In genomic region chr19:30450945-30451344, GRCh38 we compare ENCODE assay signal across 10 cellular contexts.
DNase-seq lines count a peak whose midpoint lies in the region; ATAC-seq and TF ChIP-seq lines count a peak whose summit lies in the region.
"Had no signal": no experiment of that assay in that cellular context is flagged by ENCODE, and none has a peak within 500 bp of the region (broad histone marks: within the 10 kb centered on the region; RNA-seq: fewer than 3 reads in every experiment).

No MANE protein-coding gene starts in this region.

- intact Hi-C loops in ovary (cut with DNase I) (no loop called here), tibial artery (cut with DNase I; ENCODE audit: low total_unique reads) (no loop called here)

- ATAC-seq in GM18502 (IDR thresholded peaks at IDR 0.05; ENCODE audit: poor library complexity, unreplicated experiment) (no peak), GM19395 (IDR thresholded peaks at IDR 0.05; ENCODE audit: unreplicated experiment) (no peak)

- H3K27ac ChIP-seq in ovary (peak overlapping the region in 1 of 2 donors; percentile 55), tibial artery (no peak overlapping the region)
- H3K27ac ChIP-seq: WERI-Rb-1 had no signal

- H3K36me3 ChIP-seq in MG63 (no peaks in the 10 kb centered on the region), ovary (no peaks in the 10 kb centered on the region), tibial artery (no peaks in the 10 kb centered on the region)
- H3K36me3 ChIP-seq: WERI-Rb-1 had no signal

- WGBS in ovary, 3 donors: 10 to 38% (median 27%) methylated on average over 33 of the region's 33 CpGs

- TF ChIP-seq CTCF in foreskin fibroblast (IDR thresholded peaks at IDR 0.05; ENCODE audit: low read depth, low read length) (no peak), ovary (IDR thresholded peaks at IDR 0.05) (no peak), tibial artery (IDR thresholded peaks at IDR 0.05) (no peak)

- H3K4me1 ChIP-seq in ovary (ENCODE audit: insufficient read depth) (no peaks in the 10 kb centered on the region), tibial artery (no peaks in the 10 kb centered on the region)

- peak overlapping the region; percentile 30 for H3K4me3 ChIP-seq in MG63
- H3K4me3 ChIP-seq in foreskin fibroblast (ENCODE audit: low read depth in 1 of 2, low read length in 2 of 2): peak overlapping the region; percentile 20 to 52
- H3K4me3 ChIP-seq in ovary: peak overlapping the region; percentile 24
- H3K4me3 ChIP-seq in tibial artery: peak overlapping the region; percentile 24 to 30

- TF ChIP-seq POLR2A in ovary (IDR thresholded peaks at IDR 0.05): no peak

- H3K27me3 ChIP-seq in MG63 (peaks cover 14% of the 10 kb centered on the region), ovary (no peaks in the 10 kb centered on the region), tibial artery (no peaks in the 10 kb centered on the region)

- no peak for TF ChIP-seq EP300 in ovary (IDR thresholded peaks at IDR 0.05)

- peak; percentile 27 for DNase-seq in MG63
- peak in 1 of 2 donors; percentile 36 for DNase-seq in foreskin fibroblast
- peak in 3 of 5 donors; percentile 12 to 47 (median 29) for DNase-seq in ovary
- no peak for DNase-seq in tibial artery
- no peak for DNase-seq in MV-4-11 (lab: John Stamatoyannopoulos, UW)
- DNase-seq in NCI-H524 (lab: John Stamatoyannopoulos, UW): no peak
- DNase-seq: effector memory CD4-positive, alpha-beta T cell; WERI-Rb-1 had no signal

- no peaks in the 10 kb centered on the region for H3K9me3 ChIP-seq in MG63
- H3K9me3 ChIP-seq in ovary: no peaks in the 10 kb centered on the region
- no peaks in the 10 kb centered on the region for H3K9me3 ChIP-seq in tibial artery

Comparison
In these comparisons a context has a peak if more than half of its experiments do, and no peak if none do; other contexts are left out.
1. DNase-seq: peak in MG63 (single experiment) and ovary (3 of 5); none in tibial artery (0 of 2), MV-4-11 (single experiment) and NCI-H524 (0 of 2).
2. Peak in every context shown above with its lines, with median percentiles within 50 percentile points of each other: H3K4me3 ChIP-seq.